In the genomic region with DNA sequence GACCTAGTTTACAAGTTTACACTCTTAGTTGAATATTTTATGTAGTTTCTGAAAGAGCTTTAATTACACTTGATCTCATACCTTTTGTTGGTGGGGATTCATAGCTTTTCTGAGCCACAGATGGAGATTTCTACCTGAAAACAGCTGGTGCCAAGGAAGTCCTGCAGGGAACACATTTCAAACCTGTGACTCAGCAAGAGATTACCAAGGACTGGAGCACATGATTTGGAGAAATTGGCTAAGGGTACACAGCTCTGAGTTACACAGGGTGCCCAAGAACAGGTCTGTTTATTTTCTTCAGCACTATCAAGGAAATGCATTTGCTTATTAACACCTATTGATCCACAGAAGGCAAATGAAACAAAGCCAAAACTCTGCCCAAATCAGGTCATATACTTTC, we compare ENCODE assay signal across 1 cellular context.
TF ChIP-seq lines count a peak whose summit lies in the region.

No MANE protein-coding gene starts in this region.

TF ChIP-seq in GM23338, 12 proteins besides CTCF, POLR2A, EP300 and RAD21 (continued from another document):
- TF ChIP-seq, protein P1, sequence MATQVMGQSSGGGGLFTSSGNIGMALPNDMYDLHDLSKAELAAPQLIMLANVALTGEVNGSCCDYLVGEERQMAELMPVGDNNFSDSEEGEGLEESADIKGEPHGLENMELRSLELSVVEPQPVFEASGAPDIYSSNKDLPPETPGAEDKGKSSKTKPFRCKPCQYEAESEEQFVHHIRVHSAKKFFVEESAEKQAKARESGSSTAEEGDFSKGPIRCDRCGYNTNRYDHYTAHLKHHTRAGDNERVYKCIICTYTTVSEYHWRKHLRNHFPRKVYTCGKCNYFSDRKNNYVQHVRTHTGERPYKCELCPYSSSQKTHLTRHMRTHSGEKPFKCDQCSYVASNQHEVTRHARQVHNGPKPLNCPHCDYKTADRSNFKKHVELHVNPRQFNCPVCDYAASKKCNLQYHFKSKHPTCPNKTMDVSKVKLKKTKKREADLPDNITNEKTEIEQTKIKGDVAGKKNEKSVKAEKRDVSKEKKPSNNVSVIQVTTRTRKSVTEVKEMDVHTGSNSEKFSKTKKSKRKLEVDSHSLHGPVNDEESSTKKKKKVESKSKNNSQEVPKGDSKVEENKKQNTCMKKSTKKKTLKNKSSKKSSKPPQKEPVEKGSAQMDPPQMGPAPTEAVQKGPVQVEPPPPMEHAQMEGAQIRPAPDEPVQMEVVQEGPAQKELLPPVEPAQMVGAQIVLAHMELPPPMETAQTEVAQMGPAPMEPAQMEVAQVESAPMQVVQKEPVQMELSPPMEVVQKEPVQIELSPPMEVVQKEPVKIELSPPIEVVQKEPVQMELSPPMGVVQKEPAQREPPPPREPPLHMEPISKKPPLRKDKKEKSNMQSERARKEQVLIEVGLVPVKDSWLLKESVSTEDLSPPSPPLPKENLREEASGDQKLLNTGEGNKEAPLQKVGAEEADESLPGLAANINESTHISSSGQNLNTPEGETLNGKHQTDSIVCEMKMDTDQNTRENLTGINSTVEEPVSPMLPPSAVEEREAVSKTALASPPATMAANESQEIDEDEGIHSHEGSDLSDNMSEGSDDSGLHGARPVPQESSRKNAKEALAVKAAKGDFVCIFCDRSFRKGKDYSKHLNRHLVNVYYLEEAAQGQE (IDR thresholded peaks at IDR 0.05; ENCODE audit: unreplicated experiment): no peak
